Comparison of ENCODE assay signal across 1 cellular context in genomic region chr17:47763913-47764582, GRCh38.
TF ChIP-seq lines count a peak whose summit lies in the region.

No MANE protein-coding gene starts in this region.

TF ChIP-seq in endothelial cell of umbilical vein, 7 proteins besides CTCF, POLR2A, EP300 and RAD21:
- TF ChIP-seq JUN (IDR thresholded peaks at IDR 0.05; ENCODE audit: borderline replicate concordance, insufficient read depth, insufficient read length, low read depth) (no peak), POLR2AphosphoS5 (IDR thresholded peaks at IDR 0.05; ENCODE audit: insufficient read depth, low read depth, low read length) (no peak), MYC (IDR thresholded peaks at IDR 0.05; ENCODE audit: low read depth, low read length) (no peak), EZH2 (IDR thresholded peaks at IDR 0.05; ENCODE audit: borderline replicate concordance, low read depth, low read length, severe bottlenecking) (no peak), FOS (IDR thresholded peaks at IDR 0.05; ENCODE audit: borderline replicate concordance, insufficient read depth, low read length) (peak; percentile 5), GATA2 (IDR thresholded peaks at IDR 0.05; ENCODE audit: insufficient read depth, insufficient read length, low read depth, low read length) (no peak)
